In genomic region chr6:30272032-30272431, GRCh38 we compare ENCODE assay signal across 23 cellular contexts.
"Had no signal": no experiment of that assay in that cellular context is flagged by ENCODE, and none has a peak within 500 bp of the region (broad histone marks: within the 10 kb centered on the region; RNA-seq: fewer than 3 reads in every experiment).

No MANE protein-coding gene starts in this region.

- FAIRE-seq: TTC549 had no signal

- H3K27ac ChIP-seq: coronary artery, esophagus muscularis mucosa, gastrocnemius medialis, spleen, thoracic aorta, upper lobe of left lung, WERI-Rb-1 had no signal

- DNase-seq: activated CD4-positive, alpha-beta T cell treated with anti-CD3 and anti-CD28 coated beads, Interleukin-2, amount 10 ng/mL, durations not matched to agents 7 days and 5 days; activated CD4-positive, CD25-positive, alpha-beta regulatory T cell treated with anti-CD3 and anti-CD28 coated beads, Interleukin-2, amount 50 U/mL, for 72 hours; activated naive CD4-positive, alpha-beta T cell; activated naive CD8-positive, alpha-beta T cell treated with anti-CD3 and anti-CD28 coated beads, Interleukin-2, amount 10 ng/mL, durations not matched to agents 7 days and 5 days; activated T-cell treated with anti-CD3 and anti-CD28 coated beads, Interleukin-2, amount 50 U/mL, for 24 hours; amniotic stem cell; cerebellar nuclear complex; gastrocnemius medialis; head of caudate nucleus; hypothalamus; islet precursor cell; left cardiac atrium; midbrain; natural killer cell; spleen; stimulated activated CD4-positive, alpha-beta T cell treated with anti-CD3 and anti-CD28 coated beads, Interleukin-4, amount 100 ng/mL, for 24 hours; stimulated activated naive CD4-positive, alpha-beta T cell treated with Interleukin-2 at 50 U/mL for 16 hours; upper lobe of left lung; WERI-Rb-1 had no signal

- H3K4me1 ChIP-seq: spleen, upper lobe of left lung had no signal

- H3K4me3 ChIP-seq: coronary artery, esophagus muscularis mucosa, gastrocnemius medialis, spleen, thoracic aorta, upper lobe of left lung had no signal

- H3K27me3 ChIP-seq: esophagus muscularis mucosa, gastrocnemius medialis, spleen, upper lobe of left lung had no signal

- ATAC-seq: gastrocnemius medialis, left cardiac atrium, natural killer cell had no signal

- H3K9me3 ChIP-seq: esophagus muscularis mucosa, gastrocnemius medialis, thoracic aorta, upper lobe of left lung had no signal

- H3K36me3 ChIP-seq: esophagus muscularis mucosa, gastrocnemius medialis, spleen, thoracic aorta, upper lobe of left lung, WERI-Rb-1 had no signal
